Comparison of ENCODE assay signal across 8 cellular contexts in genomic region chr5:114055318-114055788, GRCh38.
A peak's percentile ranks its signal among the peaks of the same experiment; 100 is the strongest.
DNase-seq lines count a peak whose midpoint lies in the region; ATAC-seq and TF ChIP-seq lines count a peak whose summit lies in the region.

No MANE protein-coding gene starts in this region.

- H4K20me1 ChIP-seq in smooth muscle cell (ENCODE audit: low read depth), result no peaks in the 10 kb centered on the region

- peak overlapping the region; percentile 82; the same call in 1 of the 2 replicates for H3K9ac ChIP-seq in iPS-20b (ENCODE audit: low read depth, low read length)
- no peak overlapping the region for H3K9ac ChIP-seq in smooth muscle cell (ENCODE audit: low read depth)

- no peaks in the 10 kb centered on the region for H3F3A ChIP-seq in smooth muscle cell (ENCODE audit: low read depth)

- H3K4me2 ChIP-seq in smooth muscle cell, result peak overlapping the region; percentile 95

- peaks cover 10% of the 10 kb centered on the region; the same call in 1 of the 2 replicates for H3K4me1 ChIP-seq in iPS-20b (ENCODE audit: insufficient read depth, low read length)
- peaks cover 12% of the 10 kb centered on the region for H3K4me1 ChIP-seq in smooth muscle cell (ENCODE audit: low read depth)

- H3K27ac ChIP-seq in iPS-20b (ENCODE audit: low read length) (no peak overlapping the region), smooth muscle cell (ENCODE audit: low read depth) (no peak overlapping the region)

- DNase-seq in NCI-H1105 (lab: John Stamatoyannopoulos, UW), result peak; percentile 66
- DNase-seq in astrocyte of the spinal cord (ENCODE audit: low read depth, low spot score), result peak; percentile 61
- DNase-seq in smooth muscle cell (lab: John Stamatoyannopoulos, UW; ENCODE audit: unreplicated experiment), result peak; percentile 28
- DNase-seq in GM13977 (ENCODE audit: low spot score), result no peak
- no peak for DNase-seq in stimulated activated CD4-positive, alpha-beta T cell treated with anti-CD3 and anti-CD28 coated beads, Interleukin-2, amount 100 ng/mL, for 48 hours

- ATAC-seq in HG03442 (IDR thresholded peaks at IDR 0.05; ENCODE audit: unreplicated experiment) (no peak), GM19035 (IDR thresholded peaks at IDR 0.05; ENCODE audit: unreplicated experiment) (no peak)

- TF ChIP-seq CTCF in astrocyte of the spinal cord (IDR thresholded peaks at IDR 0.05; ENCODE audit: low read depth, low read length), result no peak
- TF ChIP-seq CTCF in smooth muscle cell (IDR thresholded peaks at IDR 0.05; ENCODE audit: borderline replicate concordance, insufficient read depth, poor library complexity, severe bottlenecking), result peak; percentile 6
- TF ChIP-seq CTCF in GM13977 (IDR thresholded peaks at IDR 0.05; ENCODE audit: extremely low read depth, insufficient read depth, missing control alignments), result no peak

- in situ Hi-C loops in astrocyte of the spinal cord (cut with HindIII; ENCODE audit: low sequenced_read_pairs) (no loop called here), GM13977 (cut with MboI; ENCODE audit: low pct_unique_long_range_greater_than_20kb, low sequenced_read_pairs, unreplicated experiment) (no loop called here)

- peak overlapping the region; percentile 88 for H2AFZ ChIP-seq in smooth muscle cell (ENCODE audit: low read depth)

- peaks cover 43% of the 10 kb centered on the region for H3K27me3 ChIP-seq in iPS-20b (ENCODE audit: insufficient read depth, low read length)
- peaks cover 21% of the 10 kb centered on the region for H3K27me3 ChIP-seq in smooth muscle cell (ENCODE audit: low read depth)

- H3K36me3 ChIP-seq in iPS-20b (ENCODE audit: insufficient read depth, low read depth, low read length), result no peaks in the 10 kb centered on the region
- H3K36me3 ChIP-seq in smooth muscle cell (ENCODE audit: low read depth), result no peaks in the 10 kb centered on the region

- peak overlapping the region; percentile 30 for H3K4me3 ChIP-seq in astrocyte of the spinal cord (ENCODE audit: low read depth, low read length)
- H3K4me3 ChIP-seq in iPS-20b (ENCODE audit: low read length), result peak overlapping the region; percentile 90
- peak overlapping the region; percentile 71 for H3K4me3 ChIP-seq in smooth muscle cell

- no peaks in the 10 kb centered on the region for H3K9me3 ChIP-seq in iPS-20b (ENCODE audit: insufficient read depth, low read depth, low read length)
- no peaks in the 10 kb centered on the region for H3K9me3 ChIP-seq in smooth muscle cell (replicated peaks; ENCODE audit: low read depth)

- no peaks in the 10 kb centered on the region for H3K79me2 ChIP-seq in smooth muscle cell (ENCODE audit: low read depth)

- 2% methylated on average over 37 of the region's 37 CpGs for WGBS in smooth muscle cell (ENCODE audit: low lambda C conversion rate)

Comparison
In these comparisons a context has a peak if more than half of its experiments do, and no peak if none do; other contexts are left out.
1. DNase-seq: peak in NCI-H1105 (single experiment), astrocyte of the spinal cord (single experiment) and smooth muscle cell (single experiment); none in GM13977 (single experiment) and stimulated activated CD4-positive, alpha-beta T cell treated with anti-CD3 and anti-CD28 coated beads, Interleukin-2, amount 100 ng/mL, for 48 hours (0 of 2).
2. H3K4me3 ChIP-seq: peak in every context shown above with its lines; median percentile 90 in iPS-20b; 71 in smooth muscle cell; 30 in astrocyte of the spinal cord.